ENCODE assay signal across 8 cellular contexts in genomic region chr14:52551205-52551604, GRCh38. TPM values are rescaled to one million over a fixed set of nuclear protein-coding genes. Genes with fewer than 3 reads are reported as not detected.
DNase-seq lines count a peak whose midpoint lies in the region; ATAC-seq and TF ChIP-seq lines count a peak whose summit lies in the region.

No MANE protein-coding gene starts in this region.

- peak overlapping the region; percentile 82 to 99 (median 90) for H3K4me3 Mint-ChIP-seq in IgD-negative memory B cell
- H3K4me3 Mint-ChIP-seq in chondrocyte (ENCODE audit: unreplicated experiment), result peak overlapping the region; percentile 82
- H3K4me3 Mint-ChIP-seq in natural killer cell, result peak overlapping the region; percentile 99

- H3K27me3 ChIP-seq in BE2C, result no peaks in the 10 kb centered on the region

- H3K4me1 Mint-ChIP-seq in IgD-negative memory B cell (peaks cover 0 to 17% (median 16%) of the 10 kb centered on the region in 3 donors), chondrocyte (ENCODE audit: low read depth) (peaks cover 35% of the 10 kb centered on the region), natural killer cell (peaks cover 33 to 41% of the 10 kb centered on the region in 2 donors)

- TF ChIP-seq CTCF in BE2C (IDR thresholded peaks at IDR 0.05; ENCODE audit: low read depth, low read length) (no peak), chondrocyte (IDR thresholded peaks at IDR 0.05) (no peak), natural killer cell (IDR thresholded peaks at IDR 0.05) (no peak), GM13976 (IDR thresholded peaks at IDR 0.05; ENCODE audit: borderline replicate concordance, control extremely low read depth, extremely low read depth, insufficient read depth, missing control alignments) (no peak)

- intact Hi-C loops in natural killer cell (cut with micrococcal nuclease), result loop anchor here (5.0 kb wide), 3 partner anchors 156 to 239 kb away; partner anchors contain the start of genes PSMC6 and PTGER2

- H3K36me3 Mint-ChIP-seq in IgD-negative memory B cell (peaks cover 4% of the 10 kb centered on the region), chondrocyte (ENCODE audit: low read depth) (no peaks in the 10 kb centered on the region), natural killer cell (no peaks in the 10 kb centered on the region)

- DNase-seq in BE2C (no peak), chondrocyte (ENCODE audit: low spot score) (no peak), natural killer cell (no peak), SW 1271 (lab: John Stamatoyannopoulos, UW) (no peak), islet precursor cell (no peak), NCI-H1436 treated with DMSO at 0.1 percent for 48 hours (lab: John Stamatoyannopoulos, UW) (no peak), GM13976 (ENCODE audit: low spot score) (no peak)

- peaks cover 3% of the 10 kb centered on the region for H3K27me3 Mint-ChIP-seq in IgD-negative memory B cell
- H3K27me3 Mint-ChIP-seq in chondrocyte (ENCODE audit: low read depth), result no peaks in the 10 kb centered on the region
- H3K27me3 Mint-ChIP-seq in natural killer cell (ENCODE audit: low read depth in 2 of 2), result peaks cover 0 to 11% of the 10 kb centered on the region in 2 donors

- H3K9me3 Mint-ChIP-seq in IgD-negative memory B cell, result no peaks in the 10 kb centered on the region
- no peaks in the 10 kb centered on the region for H3K9me3 Mint-ChIP-seq in chondrocyte (ENCODE audit: low read depth)
- H3K9me3 Mint-ChIP-seq in natural killer cell, result no peaks in the 10 kb centered on the region

- H3K4me3 ChIP-seq in BE2C (ENCODE audit: low read depth, low read length), result peak overlapping the region; percentile 80

- H3K36me3 ChIP-seq in BE2C, result peaks cover 2% of the 10 kb centered on the region; the same call in 1 of the 2 replicates

- no peaks in the 10 kb centered on the region for H3K9me3 ChIP-seq in BE2C

- no peak for ATAC-seq in natural killer cell

- in situ Hi-C loops in GM13976 (cut with MboI; ENCODE audit: low sequenced_read_pairs, unreplicated experiment), result no loop called here

- peak overlapping the region in 2 of 3 donors; percentile 11 to 56 for H3K27ac Mint-ChIP-seq in IgD-negative memory B cell
- peak overlapping the region; percentile 83 for H3K27ac Mint-ChIP-seq in chondrocyte (ENCODE audit: unreplicated experiment)
- H3K27ac Mint-ChIP-seq in natural killer cell, result peak overlapping the region; percentile 93 to 98

- peaks cover 18% of the 10 kb centered on the region for H3K4me1 ChIP-seq in BE2C

RNA-seq across cellular contexts. Expression of gene TXNDC16, which starts 1.1 kb away (rescaled TPM):
- 12.3 TPM for polyA plus RNA-seq in BE2C (2012; ENCODE audit: insufficient read depth, insufficient read length, low read depth)
- polyA plus RNA-seq in IgD-negative memory B cell, result 0.71 TPM
- 6.4 to 11.2 TPM (median 7.2 TPM) in 3 replicates for total RNA-seq in chondrocyte
- 10 to 100 TPM; 16.5 to 22.0 (median 20.7) TPM for total RNA-seq in natural killer cell

RNA-seq across cellular contexts. Expression of gene GPR137C, which starts 1.4 kb away (rescaled TPM):
- 1.0 TPM for polyA plus RNA-seq in BE2C (2012; ENCODE audit: insufficient read depth, insufficient read length, low read depth)
- not detected for polyA plus RNA-seq in IgD-negative memory B cell
- 0.99 to 2.6 TPM (median 1.6 TPM) in 3 replicates for total RNA-seq in chondrocyte
- total RNA-seq in natural killer cell, result 1 to 10 TPM in 1 of 3 donors, under 1 TPM in 2; 0.42 to 1.4 (median 0.57) TPM

Comparison
In these comparisons a context has a peak if more than half of its experiments do, and no peak if none do; other contexts are left out.
1. H3K27ac Mint-ChIP-seq: peak in every context shown above with its lines; median percentile 96 in natural killer cell; 83 in chondrocyte; 34 in IgD-negative memory B cell.